17 cellular contexts compared by ENCODE assay signal in the genomic region with DNA sequence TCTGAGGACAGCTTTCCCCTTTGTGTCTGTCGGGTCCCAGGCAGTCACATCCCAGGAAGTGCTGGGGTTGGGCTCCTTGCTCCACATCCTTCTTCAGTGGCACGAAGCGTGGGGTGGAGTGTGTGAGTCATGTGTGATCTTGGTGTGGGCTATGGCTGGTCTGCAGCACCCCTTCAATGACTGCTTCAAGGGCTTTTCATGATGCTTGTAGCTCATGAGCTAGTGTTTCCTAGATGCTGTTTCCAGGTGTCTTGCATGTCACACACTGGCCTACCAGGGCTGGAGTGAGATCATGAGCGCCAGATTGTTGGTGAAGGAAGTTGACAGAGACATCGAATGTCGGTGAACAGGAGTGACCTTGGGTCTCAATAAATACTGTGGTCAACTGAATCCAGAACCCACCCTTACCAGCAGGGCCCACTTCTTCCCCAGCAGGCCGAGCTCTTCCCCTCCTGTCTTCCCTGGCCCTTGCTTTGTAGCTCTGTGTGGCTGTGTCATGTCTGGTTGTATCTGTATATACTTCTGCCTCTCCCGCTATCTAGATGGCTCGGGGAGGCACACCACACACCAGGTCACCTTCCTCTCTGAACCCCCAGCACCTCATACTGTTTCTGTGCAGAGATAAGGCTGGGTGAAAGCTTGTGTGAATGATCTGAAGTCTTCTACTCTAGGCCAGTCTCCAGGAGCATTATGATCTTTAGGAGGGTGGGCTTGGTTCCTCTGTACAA. TPM values are rescaled to one million over a fixed set of nuclear protein-coding genes. Genes with fewer than 3 reads are reported as not detected.
DNase-seq lines count a peak whose midpoint lies in the region; ATAC-seq, FAIRE-seq and TF ChIP-seq lines count a peak whose summit lies in the region.
"Had no signal": no experiment of that assay in that cellular context is flagged by ENCODE, and none has a peak within 500 bp of the region (broad histone marks: within the 10 kb centered on the region; RNA-seq: fewer than 3 reads in every experiment).

No MANE protein-coding gene starts in this region.

- no peak for TF ChIP-seq CTCF in nephron (IDR thresholded peaks at IDR 0.05; ENCODE audit: unreplicated experiment in 3 of 3)
- TF ChIP-seq CTCF in Caco-2 (IDR thresholded peaks at IDR 0.05; ENCODE audit: insufficient read depth in 1 of 2, low read depth in 1 of 2, low read length in 1 of 2, severe bottlenecking in 1 of 2, unreplicated experiment in 1 of 2) = no peak

- H3K27me3 ChIP-seq in Caco-2 (replicated peaks; ENCODE audit: control insufficient read depth, insufficient read depth, low read length) = no peaks in the 10 kb centered on the region
- H3K27me3 ChIP-seq: right atrium auricular region had no signal

- H3K9me3 ChIP-seq in Caco-2 = no peaks in the 10 kb centered on the region
- H3K9me3 ChIP-seq: right atrium auricular region had no signal

- H3K4me1 Mint-ChIP-seq in nephron = peaks cover 14% of the 10 kb centered on the region
- no peaks in the 10 kb centered on the region for H3K4me1 Mint-ChIP-seq in Caco-2 (ENCODE audit: low read depth, unreplicated experiment)

- no peaks in the 10 kb centered on the region for H3K9me3 Mint-ChIP-seq in activated naive CD4-positive, alpha-beta T cell treated with anti-CD3 and anti-CD28 coated beads, Interleukin-2, amount 50 U/mL, for 72 hours
- H3K9me3 Mint-ChIP-seq in nephron = peaks cover 10% of the 10 kb centered on the region
- no peaks in the 10 kb centered on the region for H3K9me3 Mint-ChIP-seq in Caco-2 (ENCODE audit: unreplicated experiment)

- peak overlapping the region; percentile 52 to 96 for H3K27ac Mint-ChIP-seq in activated naive CD4-positive, alpha-beta T cell treated with anti-CD3 and anti-CD28 coated beads, Interleukin-2, amount 50 U/mL, for 72 hours
- H3K27ac Mint-ChIP-seq in nephron = peak overlapping the region in 2 of 3 experiments; percentile 12 to 75
- H3K27ac Mint-ChIP-seq in Caco-2 (ENCODE audit: unreplicated experiment) = no peak overlapping the region

- no peak overlapping the region for H3K4me3 ChIP-seq in Caco-2 (ENCODE audit: low read depth, low read length)
- H3K4me3 ChIP-seq: right atrium auricular region had no signal

- H3K4me3 Mint-ChIP-seq in nephron = no peak overlapping the region
- no peak overlapping the region for H3K4me3 Mint-ChIP-seq in Caco-2 (ENCODE audit: unreplicated experiment)
- H3K4me3 Mint-ChIP-seq: CD14-positive monocyte had no signal

- CTCF ChIA-PET in Caco-2 (lab: Charles Lee) = interaction anchor here (0.8 kb wide), 1 partner anchor 9 kb away, joined by 3 read pairs; a partner anchor contains a TSS

- ATAC-seq in GM19023 (IDR thresholded peaks at IDR 0.05; ENCODE audit: unreplicated experiment) = peak; percentile 7
- peak; percentile 79 to 82 for ATAC-seq in activated naive CD4-positive, alpha-beta T cell treated with anti-CD3 and anti-CD28 coated beads, Interleukin-2, amount 50 U/mL, for 72 hours
- ATAC-seq in HG02759 (IDR thresholded peaks at IDR 0.05; ENCODE audit: unreplicated experiment) = no peak

- peaks cover 0 to 4% of the 10 kb centered on the region in 2 donors for H3K36me3 Mint-ChIP-seq in activated naive CD4-positive, alpha-beta T cell treated with anti-CD3 and anti-CD28 coated beads, Interleukin-2, amount 50 U/mL, for 72 hours
- H3K36me3 Mint-ChIP-seq in nephron (ENCODE audit: low read depth) (peaks cover 13% of the 10 kb centered on the region), Caco-2 (ENCODE audit: insufficient read depth, unreplicated experiment) (no peaks in the 10 kb centered on the region)
- H3K36me3 Mint-ChIP-seq: CD14-positive monocyte had no signal

- POLR2A ChIA-PET in Caco-2 (lab: Charles Lee) = interaction anchor here (0.6 kb wide), 1 partner anchor 10 kb away, joined by 4 read pairs; no protein-coding TSS in a partner anchor

- FAIRE-seq in GM19239 (lab: Jason Lieb, UNC) = no peak
- FAIRE-seq: GM18507, H54, keratinocyte had no signal

- H3K4me1 ChIP-seq in Caco-2 = peaks cover 6% of the 10 kb centered on the region
- H3K4me1 ChIP-seq: right atrium auricular region had no signal

- no peaks in the 10 kb centered on the region for H3K36me3 ChIP-seq in Caco-2 (ENCODE audit: control insufficient read depth, insufficient read depth, low read length)
- H3K36me3 ChIP-seq: right atrium auricular region had no signal

- DNase-seq in Daoy (ENCODE audit: low read depth) (peak; percentile 25), GM19239 (ENCODE audit: insufficient read length, low spot score) (no peak), Caco-2 (no peak), KG1 (lab: John Stamatoyannopoulos, UW) (no peak)
- peak in 1 of 2 donors; percentile 67 for DNase-seq in activated naive CD4-positive, alpha-beta T cell treated with anti-CD3 and anti-CD28 coated beads, Interleukin-2, amount 50 U/mL, for 72 hours (ENCODE audit: low spot score in 2 of 2)
- DNase-seq: activated CD8-positive, alpha-beta memory T cell treated with anti-CD3 and anti-CD28 coated beads for 24 hours; effector memory CD4-positive, alpha-beta T cell; foreskin melanocyte; NCI-H2171 had no signal

- BruUV-seq in Caco-2 (replicated peaks; lab: Mats Ljungman, UMichigan) = no TSS peak

- intact Hi-C loops in Caco-2 (cut with micrococcal nuclease; ENCODE audit: unreplicated experiment) = no loop called here

- H3K27me3 Mint-ChIP-seq in nephron (ENCODE audit: low read depth) (no peaks in the 10 kb centered on the region), Caco-2 (ENCODE audit: insufficient read depth, unreplicated experiment) (no peaks in the 10 kb centered on the region)

RNA-seq across cellular contexts. Expression of a gene that starts 3.8 kb away (rescaled TPM):
- total RNA-seq in Daoy (2014; rRNA removed; shearing (Covaris generic)) = 0.24 and 4.9 TPM in 2 replicates
- 10 to 100 TPM in 1 of 2 donors, 1 to 10 TPM in 1; 6.5 to 17.5 TPM for total RNA-seq in activated naive CD4-positive, alpha-beta T cell treated with anti-CD3 and anti-CD28 coated beads, Interleukin-2, amount 50 U/mL, for 72 hours
- total RNA-seq in Caco-2 (2022) = 9.4 and 10.2 TPM in 2 replicates

RNA-seq across cellular contexts. Expression of a gene that starts 9.5 kb away (rescaled TPM):
- 20.1 and 25.8 TPM in 2 replicates for total RNA-seq in Daoy (2014; rRNA removed; shearing (Covaris generic))
- total RNA-seq in activated naive CD4-positive, alpha-beta T cell treated with anti-CD3 and anti-CD28 coated beads, Interleukin-2, amount 50 U/mL, for 72 hours = 100 to 1,000 TPM in 1 of 2 donors, 10 to 100 TPM in 1; 77.0 to 124 TPM
- 41.1 and 42.3 TPM in 2 replicates for total RNA-seq in Caco-2 (2022)

RNA-seq across cellular contexts. Expression of a gene that starts 27.5 kb away (rescaled TPM):
- 318 and 380 TPM in 2 replicates for total RNA-seq in Daoy (2014; rRNA removed; shearing (Covaris generic))
- 100 to 1,000 TPM; 269 to 288 TPM for total RNA-seq in activated naive CD4-positive, alpha-beta T cell treated with anti-CD3 and anti-CD28 coated beads, Interleukin-2, amount 50 U/mL, for 72 hours
- total RNA-seq in Caco-2 (2022) = 313 TPM in 2 replicates

RNA-seq across cellular contexts. Expression of a gene that starts 40.0 kb away (rescaled TPM):
- 0.33 and 0.46 TPM in 2 replicates for total RNA-seq in Daoy (2014; rRNA removed; shearing (Covaris generic))
- 100 to 1,000 TPM; 164 to 235 TPM for total RNA-seq in activated naive CD4-positive, alpha-beta T cell treated with anti-CD3 and anti-CD28 coated beads, Interleukin-2, amount 50 U/mL, for 72 hours
- 0.82 and 0.86 TPM in 2 replicates for total RNA-seq in Caco-2 (2022)
